ENCODE assay signal across 20 cellular contexts in genomic region chr19:46722004-46722380, GRCh38. TPM values are rescaled to one million over a fixed set of nuclear protein-coding genes. Genes with fewer than 3 reads are reported as not detected.
DNase-seq lines count a peak whose midpoint lies in the region; ATAC-seq, FAIRE-seq and TF ChIP-seq lines count a peak whose summit lies in the region.
"Had no signal": no experiment of that assay in that cellular context is flagged by ENCODE, and none has a peak within 500 bp of the region (broad histone marks: within the 10 kb centered on the region; RNA-seq: fewer than 3 reads in every experiment).

No MANE protein-coding gene starts in this region.

- peaks cover 0 to 12% (median 2%) of the 10 kb centered on the region in 4 experiments; a peak in 6 of 7 replicates for H3K4me1 ChIP-seq in H1 (replicated peaks in 1 of 4; ENCODE audit: control insufficient read depth in 3 of 4, insufficient read depth in 4 of 4, low read length in 3 of 4)
- no peaks in the 10 kb centered on the region for H3K4me1 ChIP-seq in uterus
- peaks cover 4 to 12% of the 10 kb centered on the region in 2 donors for H3K4me1 ChIP-seq in adrenal gland (replicated peaks in 1 of 2)

- H3K27ac ChIP-seq in H1 (ENCODE audit: low read depth, low read length) (no peak overlapping the region; the same call in 1 of the 2 replicates), uterus (no peak overlapping the region), adrenal gland (no peak overlapping the region)
- H3K27ac ChIP-seq: brain microvascular endothelial cell, suprapubic skin had no signal

- no peak overlapping the region for H3K4me3 Mint-ChIP-seq in T-helper 1 cell treated with Interleukin-12 subunit alpha and Interleukin-12 subunit beta and Interleukin-4 antibody, amounts not matched to agents 30 μg/mL and 1 μg/mL, for 36 hours
- no peak overlapping the region for H3K4me3 Mint-ChIP-seq in stimulated activated effector memory CD8-positive, alpha-beta T cell treated with anti-CD3 and anti-CD28 coated beads, Interleukin-12 subunit alpha, Interleukin-12 subunit beta, amount 100 ng/mL, for 72 hours
- H3K4me3 Mint-ChIP-seq: activated CD4-positive, alpha-beta memory T cell treated with anti-CD3 and anti-CD28 coated beads for 36 hours; activated naive CD8-positive, alpha-beta T cell treated with anti-CD3 and anti-CD28 coated beads for 36 hours; CD14-positive monocyte had no signal

- H3K4me3 ChIP-seq in H1 (ENCODE audit: extremely low read depth in 1 of 4, insufficient read depth in 2 of 4, low read depth in 3 of 4, low read length in 4 of 4) (no peak overlapping the region), uterus (no peak overlapping the region), adrenal gland (no peak overlapping the region)
- H3K4me3 ChIP-seq: suprapubic skin had no signal

- POLR2A ChIA-PET in H1 (lab: Charles Lee; ENCODE audit: partially characterized antibody), result interaction anchor here (1.4 to 1.9 kb wide), 2 partner anchors 19 to 24 kb away, joined by 3 to 4 read pairs; partner anchors contain the start of gene FKRP

- intact Hi-C loops in uterus (cut with DNase I; ENCODE audit: low total_unique reads) (no loop called here), adrenal gland (cut with DNase I) (no loop called here)

- no peak overlapping the region for H3K4ac ChIP-seq in H1 (replicated peaks; ENCODE audit: insufficient read length, low read depth, low read length)

- no peak overlapping the region for H4K5ac ChIP-seq in H1 (ENCODE audit: insufficient read length, low read depth, low read length)

- peaks cover 41% of the 10 kb centered on the region for H3K36me3 Mint-ChIP-seq in T-helper 1 cell treated with Interleukin-12 subunit alpha and Interleukin-12 subunit beta and Interleukin-4 antibody, amounts not matched to agents 30 μg/mL and 1 μg/mL, for 36 hours (ENCODE audit: low read depth)
- H3K36me3 Mint-ChIP-seq in stimulated activated effector memory CD8-positive, alpha-beta T cell treated with anti-CD3 and anti-CD28 coated beads, Interleukin-12 subunit alpha, Interleukin-12 subunit beta, amount 100 ng/mL, for 72 hours, result peaks cover 80% of the 10 kb centered on the region

- no peak overlapping the region for H4K91ac ChIP-seq in H1 (replicated peaks; ENCODE audit: insufficient read length, low read length)

- TF ChIP-seq CTCF in H1 (IDR thresholded peaks at IDR 0.05; ENCODE audit: control extremely low read depth in 1 of 3, insufficient read depth in 1 of 3, low read depth in 1 of 3, low read length in 3 of 3) (no peak), uterus (IDR thresholded peaks at IDR 0.05) (no peak), adrenal gland (IDR thresholded peaks at IDR 0.05) (no peak)

- no peak overlapping the region for H2BK120ac ChIP-seq in H1 (replicated peaks; ENCODE audit: low read depth, low read length)

- no peak overlapping the region for H4K8ac ChIP-seq in H1 (ENCODE audit: extremely low read depth, insufficient read depth, low read length)

- H3K79me1 ChIP-seq in H1 (ENCODE audit: low read depth, low read length), result peaks cover 8% of the 10 kb centered on the region; the same call in 1 of the 2 replicates

- H3K4me1 Mint-ChIP-seq in T-helper 1 cell treated with Interleukin-12 subunit alpha and Interleukin-12 subunit beta and Interleukin-4 antibody, amounts not matched to agents 30 μg/mL and 1 μg/mL, for 36 hours (ENCODE audit: low read depth), result peaks cover 27% of the 10 kb centered on the region
- H3K4me1 Mint-ChIP-seq in stimulated activated effector memory CD8-positive, alpha-beta T cell treated with anti-CD3 and anti-CD28 coated beads, Interleukin-12 subunit alpha, Interleukin-12 subunit beta, amount 100 ng/mL, for 72 hours, result peaks cover 50% of the 10 kb centered on the region

- H3K36me3 ChIP-seq in H1 (ENCODE audit: control insufficient read depth in 2 of 4, insufficient read depth in 4 of 4, low read length in 3 of 4) (peaks cover 18 to 63% (median 48%) of the 10 kb centered on the region in 4 experiments), uterus (no peaks in the 10 kb centered on the region), adrenal gland (replicated peaks in 1 of 2) (peaks cover 0 to 72% of the 10 kb centered on the region in 2 donors)

- H3K9me3 ChIP-seq in H1 (ENCODE audit: insufficient read depth in 2 of 2, low read depth in 1 of 2, low read length in 1 of 2) (no peaks in the 10 kb centered on the region), uterus (no peaks in the 10 kb centered on the region), adrenal gland (replicated peaks in 1 of 3) (no peaks in the 10 kb centered on the region)
- H3K9me3 ChIP-seq: suprapubic skin had no signal

- H2AFZ ChIP-seq in H1 (ENCODE audit: low read length), result no peak overlapping the region

- H3K27ac Mint-ChIP-seq in T-helper 1 cell treated with Interleukin-12 subunit alpha and Interleukin-12 subunit beta and Interleukin-4 antibody, amounts not matched to agents 30 μg/mL and 1 μg/mL, for 36 hours, result peak overlapping the region; percentile 72
- peak overlapping the region; percentile 60 for H3K27ac Mint-ChIP-seq in stimulated activated effector memory CD8-positive, alpha-beta T cell treated with anti-CD3 and anti-CD28 coated beads, Interleukin-12 subunit alpha, Interleukin-12 subunit beta, amount 100 ng/mL, for 72 hours
- H3K27ac Mint-ChIP-seq: activated CD4-positive, alpha-beta memory T cell treated with anti-CD3 and anti-CD28 coated beads for 36 hours; activated naive CD8-positive, alpha-beta T cell treated with anti-CD3 and anti-CD28 coated beads for 36 hours had no signal

- H3K18ac ChIP-seq in H1 (ENCODE audit: extremely low read depth, low read length), result no peak overlapping the region

- peaks cover 0 to 3% of the 10 kb centered on the region in 2 experiments; a peak in 1 of 4 replicates for H3K79me2 ChIP-seq in H1 (ENCODE audit: control insufficient read depth in 1 of 2, insufficient read depth in 2 of 2, low read length in 2 of 2)

- WGBS in H1 (ENCODE audit: extremely low coverage in 1 of 2, insufficient coverage in 1 of 2, insufficient read length in 1 of 2, insufficient replicate concordance in 2 of 2, low coverage in 1 of 2, low lambda C conversion rate in 2 of 2, missing lambda C conversion rate in 1 of 2), 2 experiments, result 91% methylated on average over 17 of the region's 17 CpGs; no CpG with 5 or more reads in 1 of the 2 experiments
- 74 to 82% (median 80%) methylated on average over 9 to 17 of the region's 17 CpGs for WGBS in adrenal gland, 4 donors

- no peak overlapping the region for H2BK15ac ChIP-seq in H1 (ENCODE audit: low read length)

- H3K27me3 Mint-ChIP-seq in T-helper 1 cell treated with Interleukin-12 subunit alpha and Interleukin-12 subunit beta and Interleukin-4 antibody, amounts not matched to agents 30 μg/mL and 1 μg/mL, for 36 hours (ENCODE audit: low read depth), result no peaks in the 10 kb centered on the region
- H3K27me3 Mint-ChIP-seq: activated CD4-positive, alpha-beta memory T cell treated with anti-CD3 and anti-CD28 coated beads for 36 hours; activated naive CD8-positive, alpha-beta T cell treated with anti-CD3 and anti-CD28 coated beads for 36 hours had no signal

- H3K4me2 ChIP-seq in H1 (ENCODE audit: insufficient read depth in 1 of 2, low read depth in 2 of 2, low read length in 2 of 2), result no peak overlapping the region

- H2BK12ac ChIP-seq in H1 (ENCODE audit: low read depth, low read length), result no peak overlapping the region; the same call in 1 of the 2 replicates

- no peak overlapping the region for H3K14ac ChIP-seq in H1 (ENCODE audit: insufficient read length)

- H2BK5ac ChIP-seq in H1 (ENCODE audit: low read depth, low read length), result peak overlapping the region; percentile 63; the same call in 1 of the 2 replicates

- no peaks in the 10 kb centered on the region for H3K27me3 ChIP-seq in H1 (replicated peaks in 1 of 4; ENCODE audit: control insufficient read depth in 3 of 4, extremely low read depth in 1 of 4, insufficient read depth in 3 of 4, low read length in 3 of 4)
- H3K27me3 ChIP-seq in uterus, result no peaks in the 10 kb centered on the region
- H3K27me3 ChIP-seq in adrenal gland, result no peaks in the 10 kb centered on the region
- H3K27me3 ChIP-seq: brain microvascular endothelial cell, suprapubic skin had no signal

- H2AK5ac ChIP-seq in H1 (ENCODE audit: low read depth, low read length), result no peak overlapping the region

- H3K23ac ChIP-seq in H1 (ENCODE audit: insufficient read length), result no peak overlapping the region

- peaks cover 9 to 32% of the 10 kb centered on the region in 2 experiments for H4K20me1 ChIP-seq in H1 (replicated peaks in 1 of 2; ENCODE audit: control insufficient read depth in 1 of 2, insufficient read depth in 2 of 2, low read length in 2 of 2)

- TF ChIP-seq POLR2A in H1 (IDR thresholded peaks at IDR 0.05; ENCODE audit: control extremely low read depth in 1 of 2, low read depth in 2 of 2, low read length in 2 of 2) (no peak), uterus (IDR thresholded peaks at IDR 0.05) (no peak), adrenal gland (IDR thresholded peaks at IDR 0.05) (no peak)

- H3K56ac ChIP-seq in H1 (replicated peaks; ENCODE audit: insufficient read length, low read depth, low read length), result no peak overlapping the region

- no peak for ATAC-seq in stimulated activated effector memory CD8-positive, alpha-beta T cell treated with anti-CD3 and anti-CD28 coated beads, Interleukin-12 subunit alpha, Interleukin-12 subunit beta, amount 100 ng/mL, for 72 hours

- CTCF ChIA-PET in H1 (lab: Charles Lee; ENCODE audit: partially characterized antibody), result interaction anchor here (0.7 to 15.8 kb wide), 14 partner anchors 9 to 105 kb away, joined by 3 to 188 read pairs (median 4); no protein-coding TSS in a partner anchor

- no peaks in the 10 kb centered on the region for H3K9me3 Mint-ChIP-seq in T-helper 1 cell treated with Interleukin-12 subunit alpha and Interleukin-12 subunit beta and Interleukin-4 antibody, amounts not matched to agents 30 μg/mL and 1 μg/mL, for 36 hours
- no peaks in the 10 kb centered on the region for H3K9me3 Mint-ChIP-seq in stimulated activated effector memory CD8-positive, alpha-beta T cell treated with anti-CD3 and anti-CD28 coated beads, Interleukin-12 subunit alpha, Interleukin-12 subunit beta, amount 100 ng/mL, for 72 hours
- H3K9me3 Mint-ChIP-seq: activated CD4-positive, alpha-beta memory T cell treated with anti-CD3 and anti-CD28 coated beads for 36 hours; activated naive CD8-positive, alpha-beta T cell treated with anti-CD3 and anti-CD28 coated beads for 36 hours; CD14-positive monocyte had no signal

- peaks cover 4% of the 10 kb centered on the region; the same call in 1 of the 2 replicates for H3K23me2 ChIP-seq in H1 (ENCODE audit: low read depth, low read length)

- DNase-seq in T-helper 1 cell, result no peak
- peak; percentile 78 for DNase-seq in SW480 (ENCODE audit: low spot score)
- DNase-seq in H1 (ENCODE audit: low read depth in 1 of 2, low spot score in 2 of 2), result no peak
- DNase-seq in stimulated activated effector memory CD8-positive, alpha-beta T cell treated with anti-CD3 and anti-CD28 coated beads, Interleukin-12 subunit alpha, Interleukin-12 subunit beta, amount 100 ng/mL, for 72 hours (ENCODE audit: low spot score in 2 of 2), result no peak
- no peak for DNase-seq in uterus
- DNase-seq in DMS 273 treated with DMSO at 0.1 percent for 48 hours (lab: John Stamatoyannopoulos, UW), result no peak
- DNase-seq in adrenal gland, result no peak
- DNase-seq: activated CD4-positive, alpha-beta memory T cell treated with anti-CD3 and anti-CD28 coated beads for 36 hours; activated naive CD8-positive, alpha-beta T cell treated with anti-CD3 and anti-CD28 coated beads for 36 hours; activated T-cell treated with anti-CD3 and anti-CD28 coated beads, Interleukin-2, amount 50 U/mL, for 48 hours; brain microvascular endothelial cell; DMS79; KBM-7; NCI-H2029; NCI-H446; RPMI8226; stimulated activated CD4-positive, alpha-beta T cell treated with anti-CD3 and anti-CD28 coated beads, Interleukin-2, amount 100 ng/mL, for 48 hours had no signal

- no peak for TF ChIP-seq RAD21 in H1 (IDR thresholded peaks at IDR 0.05 in 1 of 2, conservative IDR thresholded peaks at IDR 0.05 in 1 of 2; ENCODE audit: low read depth in 2 of 2, low read length in 2 of 2)

- FAIRE-seq in H1 (lab: Jason Lieb, UNC), result no peak

- H2BK20ac ChIP-seq in H1 (ENCODE audit: low read length), result no peak overlapping the region

- no peak overlapping the region for H3K9ac ChIP-seq in H1 (replicated peaks in 1 of 4; ENCODE audit: extremely low read depth in 1 of 4, low read depth in 3 of 4, low read length in 3 of 4)

- TF ChIP-seq EP300 in H1 (IDR thresholded peaks at IDR 0.05; ENCODE audit: borderline replicate concordance in 1 of 2, low read depth in 2 of 2, low read length in 2 of 2), result no peak

RNA-seq across cellular contexts. Expression of gene PRKD2, which starts 5.1 kb away (rescaled TPM):
- total RNA-seq in H1 (2021; fragmentation: NEBNext Ultra II Directional; extraction: Animal tissue kit (Norgen Biotek cat#: 25700)), result 63.8 and 73.1 TPM in 2 replicates
- polyA plus RNA-seq in H1 (2011; rRNA removed) (24.4 and 34.9 TPM in 2 replicates), adrenal gland (10 to 100 TPM in 2 of 3 donors, 1 to 10 TPM in 1; 6.8 to 77.1 (median 53.7) TPM)
- 21.8 TPM for polyA plus RNA-seq in H1 (2011; cell fraction: cytosol; rRNA removed)
- polyA plus RNA-seq in H1 (2011; cell fraction: nucleus; rRNA removed), result 52.7 TPM
- polyA plus RNA-seq in H1 (2012, experiment 1 of 2), result 40.6 to 71.6 TPM (median 66.7 TPM) in 4 replicates
- 66.5 TPM for polyA plus RNA-seq in H1 (2012, experiment 2 of 2)
- 39.4 TPM for polyA plus RNA-seq in H1 (2013, experiment 1 of 2)
- polyA plus RNA-seq in H1 (2013, experiment 2 of 2), result 39.7 TPM
- polyA minus RNA-seq in H1 (2011; rRNA and poly(A)+ RNA removed), result 19.5 and 29.8 TPM in 2 replicates
- 43.1 TPM for polyA minus RNA-seq in H1 (2011; cell fraction: cytosol; rRNA and poly(A)+ RNA removed)
- polyA minus RNA-seq in H1 (2011; cell fraction: nucleus; rRNA and poly(A)+ RNA removed), result 20.4 TPM
- total RNA-seq in uterus (10 to 100 TPM; 30.8 to 85.7 (median 41.7) TPM), adrenal gland (10 to 100 TPM; 11.5 to 37.0 (median 26.8) TPM)

RNA-seq across cellular contexts. Expression of gene FKRP, which starts 23.9 kb away (rescaled TPM):
- total RNA-seq in H1 (2021; fragmentation: NEBNext Ultra II Directional; extraction: Animal tissue kit (Norgen Biotek cat#: 25700)), result 24.4 and 24.8 TPM in 2 replicates
- polyA plus RNA-seq in H1 (2011; rRNA removed) (17.1 and 29.1 TPM in 2 replicates), adrenal gland (10 to 100 TPM in 2 of 3 donors, 1 to 10 TPM in 1; 5.5 to 19.1 (median 13.6) TPM)
- polyA plus RNA-seq in H1 (2011; cell fraction: cytosol; rRNA removed), result 16.6 TPM
- 36.2 TPM for polyA plus RNA-seq in H1 (2011; cell fraction: nucleus; rRNA removed)
- polyA plus RNA-seq in H1 (2012, experiment 1 of 2), result 22.3 to 27.7 TPM (median 25.3 TPM) in 4 replicates
- polyA plus RNA-seq in H1 (2012, experiment 2 of 2), result 18.2 TPM
- polyA plus RNA-seq in H1 (2013, experiment 1 of 2), result 31.2 TPM
- polyA plus RNA-seq in H1 (2013, experiment 2 of 2), result 30.1 TPM
- 9.1 and 10.6 TPM in 2 replicates for polyA minus RNA-seq in H1 (2011; rRNA and poly(A)+ RNA removed)
- polyA minus RNA-seq in H1 (2011; cell fraction: cytosol; rRNA and poly(A)+ RNA removed), result 10.7 TPM
- polyA minus RNA-seq in H1 (2011; cell fraction: nucleus; rRNA and poly(A)+ RNA removed), result 13.1 TPM
- total RNA-seq in uterus (100 to 1,000 TPM in 1 of 4 donors, 10 to 100 TPM in 2, 1 to 10 TPM in 1; 7.4 to 154 (median 22.1) TPM), adrenal gland (10 to 100 TPM in 7 of 8 donors, 1 to 10 TPM in 1; 9.6 to 31.2 (median 16.7) TPM)

RNA-seq across cellular contexts. Expression of gene STRN4, which starts 24.3 kb away (rescaled TPM):
- total RNA-seq in H1 (2021; fragmentation: NEBNext Ultra II Directional; extraction: Animal tissue kit (Norgen Biotek cat#: 25700)), result 120 and 124 TPM in 2 replicates
- 187 and 298 TPM in 2 replicates for polyA plus RNA-seq in H1 (2011; rRNA removed)
- polyA plus RNA-seq in H1 (2011; cell fraction: cytosol; rRNA removed), result 187 TPM
- 357 TPM for polyA plus RNA-seq in H1 (2011; cell fraction: nucleus; rRNA removed)
- 79.5 to 127 TPM (median 116 TPM) in 4 replicates for polyA plus RNA-seq in H1 (2012, experiment 1 of 2)
- 86.4 TPM for polyA plus RNA-seq in H1 (2012, experiment 2 of 2)
- 74.9 TPM for polyA plus RNA-seq in H1 (2013, experiment 1 of 2)
- polyA plus RNA-seq in H1 (2013, experiment 2 of 2), result 72.9 TPM
- 98.5 and 101 TPM in 2 replicates for polyA minus RNA-seq in H1 (2011; rRNA and poly(A)+ RNA removed)
- polyA minus RNA-seq in H1 (2011; cell fraction: cytosol; rRNA and poly(A)+ RNA removed), result 89.5 TPM
- 111 TPM for polyA minus RNA-seq in H1 (2011; cell fraction: nucleus; rRNA and poly(A)+ RNA removed)
- total RNA-seq in uterus, result 100 to 1,000 TPM in 1 of 4 donors, 10 to 100 TPM in 3; 55.1 to 109 (median 81.8) TPM
- 10 to 100 TPM; 46.6 to 85.7 (median 66.8) TPM for total RNA-seq in adrenal gland
- 10 to 100 TPM; 22.3 to 92.8 (median 65.3) TPM for polyA plus RNA-seq in adrenal gland
